13 cellular contexts compared by ENCODE assay signal in genomic region chr10:91691255-91691654, GRCh38. TPM values are rescaled to one million over a fixed set of nuclear protein-coding genes. Genes with fewer than 3 reads are reported as not detected.
"Had no signal": no experiment of that assay in that cellular context is flagged by ENCODE, and none has a peak within 500 bp of the region (broad histone marks: within the 10 kb centered on the region; RNA-seq: fewer than 3 reads in every experiment).

No MANE protein-coding gene starts in this region.

- FAIRE-seq: TTC549 had no signal

- ATAC-seq: left colon had no signal

- DNase-seq: activated B cell treated with CpG ODN at 0.5 μM for 24 hours; activated CD4-positive, alpha-beta T cell treated with anti-CD3 and anti-CD28 coated beads, Interleukin-2, amount 10 ng/mL, durations not matched to agents 7 days and 5 days; activated CD8-positive, alpha-beta memory T cell treated with anti-CD3 and anti-CD28 coated beads for 24 hours; activated naive CD4-positive, alpha-beta T cell treated with anti-CD3 and anti-CD28 coated beads, Interleukin-2, amount 10 ng/mL, durations not matched to agents 7 days and 5 days; central memory CD4-positive, alpha-beta T cell; cortex of kidney; effector CD8-positive, alpha-beta T cell; immature natural killer cell; left colon; stimulated activated CD4-positive, alpha-beta T cell treated with anti-CD3 and anti-CD28 coated beads, Interleukin-2, amount 100 ng/mL, for 48 hours; stimulated activated naive CD4-positive, alpha-beta T cell treated with Interleukin-2 at 50 U/mL for 16 hours; T-helper 2 cell had no signal

RNA-seq across cellular contexts. Expression of gene PPP1R3C, which starts 58.4 kb away (rescaled TPM):
- total RNA-seq: activated B cell treated with CpG ODN at 0.5 μM for 24 hours; activated CD4-positive, alpha-beta T cell treated with anti-CD3 and anti-CD28 coated beads, Interleukin-2, amount 10 ng/mL, durations not matched to agents 7 days and 5 days had no signal
- polyA plus RNA-seq: immature natural killer cell had no signal
